In genomic region chr15:29795610-29796009, GRCh38 we compare ENCODE assay signal across 33 cellular contexts. TPM values are rescaled to one million over a fixed set of nuclear protein-coding genes. Genes with fewer than 3 reads are reported as not detected.
"Had no signal": no experiment of that assay in that cellular context is flagged by ENCODE, and none has a peak within 500 bp of the region (broad histone marks: within the 10 kb centered on the region; RNA-seq: fewer than 3 reads in every experiment).

No MANE protein-coding gene starts in this region.

- H3K4me3 ChIP-seq: breast epithelium, esophagus squamous epithelium, right atrium auricular region, spleen, tibial nerve had no signal

- H3K36me3 Mint-ChIP-seq: activated CD4-positive, alpha-beta memory T cell treated with anti-CD3 and anti-CD28 coated beads for 36 hours; activated naive CD8-positive, alpha-beta T cell treated with anti-CD3 and anti-CD28 coated beads, Interleukin-2, amount 10 ng/mL, durations not matched to agents 7 days and 5 days had no signal

- H3K27ac ChIP-seq: breast epithelium, epithelial cell of prostate, esophagus squamous epithelium, right atrium auricular region, spleen, tibial nerve, VCaP had no signal

- H3K9me3 Mint-ChIP-seq: activated CD4-positive, alpha-beta memory T cell treated with anti-CD3 and anti-CD28 coated beads for 36 hours; activated CD4-positive, alpha-beta T cell treated with anti-CD3 and anti-CD28 coated beads, Interleukin-2, amount 10 ng/mL, durations not matched to agents 24 days and 14 days; activated naive CD4-positive, alpha-beta T cell treated with anti-CD3 and anti-CD28 coated beads for 36 hours; activated naive CD8-positive, alpha-beta T cell treated with anti-CD3 and anti-CD28 coated beads, Interleukin-2, amount 10 ng/mL, durations not matched to agents 7 days and 5 days; activated T-helper 1 cell treated with anti-CD3 and anti-CD28 coated beads, Interleukin-12 subunit alpha, Interleukin-12 subunit beta, Interleukin-2, Interleukin-4 antibody, amounts not matched to agents 30 ng/mL and 10 ng/mL and 1 ng/mL, durations not matched to agents 14 hours and 24 hours and 36 hours; T-helper 2 cell treated with Interferon-gamma antibody and Interleukin-4, amounts not matched to agents 5 μg/mL and 100 μg/mL, for 36 hours had no signal

- H3K4me1 ChIP-seq: breast epithelium had no signal

- FAIRE-seq: keratinocyte, urothelium cell line had no signal

- H3K27ac Mint-ChIP-seq: activated CD4-positive, alpha-beta memory T cell treated with anti-CD3 and anti-CD28 coated beads for 36 hours; activated CD4-positive, alpha-beta T cell treated with anti-CD3 and anti-CD28 coated beads, Interleukin-2, amount 10 ng/mL, durations not matched to agents 24 days and 14 days; activated naive CD4-positive, alpha-beta T cell treated with anti-CD3 and anti-CD28 coated beads for 36 hours; activated naive CD8-positive, alpha-beta T cell treated with anti-CD3 and anti-CD28 coated beads, Interleukin-2, amount 10 ng/mL, durations not matched to agents 7 days and 5 days; activated T-helper 1 cell treated with anti-CD3 and anti-CD28 coated beads, Interleukin-12 subunit alpha, Interleukin-12 subunit beta, Interleukin-2, Interleukin-4 antibody, amounts not matched to agents 30 ng/mL and 10 ng/mL and 1 ng/mL, durations not matched to agents 14 hours and 24 hours and 36 hours; naive thymus-derived CD8-positive, alpha-beta T cell; T-helper 2 cell treated with Interferon-gamma antibody and Interleukin-4, amounts not matched to agents 5 μg/mL and 100 μg/mL, for 36 hours had no signal

- H3K9me3 ChIP-seq: breast epithelium, esophagus squamous epithelium, right atrium auricular region, spleen, tibial nerve had no signal

- H3K4me1 Mint-ChIP-seq: activated CD4-positive, alpha-beta T cell treated with anti-CD3 and anti-CD28 coated beads, Interleukin-2, amount 10 ng/mL, durations not matched to agents 24 days and 14 days; activated naive CD8-positive, alpha-beta T cell treated with anti-CD3 and anti-CD28 coated beads, Interleukin-2, amount 10 ng/mL, durations not matched to agents 7 days and 5 days; naive thymus-derived CD8-positive, alpha-beta T cell had no signal

- H3K27me3 ChIP-seq: breast epithelium, esophagus squamous epithelium, right atrium auricular region, tibial nerve had no signal

- DNase-seq: activated CD4-positive, alpha-beta memory T cell treated with anti-CD3 and anti-CD28 coated beads for 36 hours; activated CD4-positive, alpha-beta T cell treated with anti-CD3 and anti-CD28 coated beads, Interleukin-2, amount 10 ng/mL, durations not matched to agents 24 days and 14 days; activated CD8-positive, alpha-beta memory T cell treated with anti-CD3 and anti-CD28 coated beads, Interleukin-2, amount 50 U/mL, for 4 hours; activated effector memory CD4-positive, alpha-beta T cell treated with anti-CD3 and anti-CD28 coated beads, Interleukin-2, amount 50 U/mL, for 16 hours; activated naive CD4-positive, alpha-beta T cell treated with anti-CD3 and anti-CD28 coated beads for 36 hours; activated naive CD8-positive, alpha-beta T cell treated with anti-CD3 and anti-CD28 coated beads, Interleukin-2, amount 10 ng/mL, durations not matched to agents 7 days and 5 days; activated T-cell treated with anti-CD3 and anti-CD28 coated beads, Interleukin-2, amount 50 U/mL, for 1 hour; amygdala; central memory CD4-positive, alpha-beta T cell; esophagus squamous epithelium; foreskin fibroblast; head of caudate nucleus; hippocampal formation; left cardiac atrium; left ventricle myocardium superior; midbrain; naive thymus-derived CD8-positive, alpha-beta T cell; nucleus accumbens; spleen; stimulated activated CD4-positive, alpha-beta T cell treated with anti-CD3 and anti-CD28 coated beads, Interleukin-2, amount 100 ng/mL, for 48 hours; stimulated activated naive CD4-positive, alpha-beta T cell treated with Interleukin-2 at 50 U/mL for 16 hours; T-helper 1 cell had no signal

- H3K4me3 Mint-ChIP-seq: activated CD4-positive, alpha-beta memory T cell treated with anti-CD3 and anti-CD28 coated beads for 36 hours; activated CD4-positive, alpha-beta T cell treated with anti-CD3 and anti-CD28 coated beads, Interleukin-2, amount 10 ng/mL, durations not matched to agents 24 days and 14 days; activated naive CD4-positive, alpha-beta T cell treated with anti-CD3 and anti-CD28 coated beads for 36 hours; activated naive CD8-positive, alpha-beta T cell treated with anti-CD3 and anti-CD28 coated beads, Interleukin-2, amount 10 ng/mL, durations not matched to agents 7 days and 5 days; activated T-helper 1 cell treated with anti-CD3 and anti-CD28 coated beads, Interleukin-12 subunit alpha, Interleukin-12 subunit beta, Interleukin-2, Interleukin-4 antibody, amounts not matched to agents 30 ng/mL and 10 ng/mL and 1 ng/mL, durations not matched to agents 14 hours and 24 hours and 36 hours; naive thymus-derived CD8-positive, alpha-beta T cell; neural crest cell; T-helper 2 cell treated with Interferon-gamma antibody and Interleukin-4, amounts not matched to agents 5 μg/mL and 100 μg/mL, for 36 hours had no signal

- H3K36me3 ChIP-seq: breast epithelium, right atrium auricular region, spleen had no signal

RNA-seq across cellular contexts. Expression of gene TJP1, which starts 26.7 kb away (rescaled TPM):
- total RNA-seq: activated CD4-positive, alpha-beta memory T cell treated with anti-CD3 and anti-CD28 coated beads for 36 hours; activated CD4-positive, alpha-beta T cell treated with anti-CD3 and anti-CD28 coated beads, Interleukin-2, amount 10 ng/mL, durations not matched to agents 24 days and 14 days; activated CD8-positive, alpha-beta memory T cell treated with anti-CD3 and anti-CD28 coated beads for 36 hours; activated naive CD4-positive, alpha-beta T cell treated with anti-CD3 and anti-CD28 coated beads for 36 hours; activated naive CD8-positive, alpha-beta T cell treated with anti-CD3 and anti-CD28 coated beads, Interleukin-2, amount 10 ng/mL, durations not matched to agents 7 days and 5 days; activated T-helper 1 cell treated with anti-CD3 and anti-CD28 coated beads, Interleukin-12 subunit alpha, Interleukin-12 subunit beta, Interleukin-2, Interleukin-4 antibody, amounts not matched to agents 30 ng/mL and 10 ng/mL and 1 ng/mL, durations not matched to agents 14 hours and 24 hours and 36 hours; naive thymus-derived CD8-positive, alpha-beta T cell had no signal
- polyA plus RNA-seq: naive thymus-derived CD8-positive, alpha-beta T cell had no signal
